In the genomic region with DNA sequence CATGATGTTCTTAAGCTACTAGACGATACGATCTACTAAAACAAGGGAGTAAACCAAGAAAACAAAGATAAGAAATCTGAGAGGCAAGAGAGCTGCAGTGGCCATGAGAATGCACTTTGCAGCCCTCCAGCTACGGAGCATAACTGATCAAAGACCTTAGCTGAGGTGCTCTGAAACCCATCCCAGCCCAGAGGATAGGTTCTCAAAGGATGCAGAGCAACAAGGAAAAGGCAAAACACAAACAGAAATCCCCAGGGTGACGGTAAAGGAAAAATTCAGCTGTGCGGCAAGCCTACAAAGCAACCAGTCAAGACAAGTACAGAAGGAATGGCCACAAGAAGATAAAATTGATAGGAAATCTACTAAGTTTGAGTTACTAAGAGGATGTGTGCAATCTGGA, we compare ENCODE assay signal across 22 cellular contexts. TPM values are rescaled to one million over a fixed set of nuclear protein-coding genes. Genes with fewer than 3 reads are reported as not detected.
"Had no signal": no experiment of that assay in that cellular context is flagged by ENCODE, and none has a peak within 500 bp of the region (broad histone marks: within the 10 kb centered on the region; RNA-seq: fewer than 3 reads in every experiment).

No MANE protein-coding gene starts in this region.

- FAIRE-seq: colon had no signal

- DNase-seq: cerebellar nuclear complex; effector memory CD8-positive, alpha-beta T cell; foreskin fibroblast; immature natural killer cell; left colon; mesendoderm; naive B cell; retina; stimulated activated naive CD8-positive, alpha-beta T cell treated with anti-CD3 and anti-CD28 coated beads, Interleukin-15, Interleukin-2, amounts not matched to agents 100 U/mL and 50 U/mL, for 24 hours; thyroid gland had no signal

- H3K27me3 ChIP-seq: esophagus muscularis mucosa, suprapubic skin, thyroid gland, upper lobe of left lung had no signal

- H2AFZ ChIP-seq: parathyroid adenoma had no signal

- H3K9me3 Mint-ChIP-seq: dendritic cell treated with granulocyte-macrophage colony-stimulating factor and Interleukin-4, amounts not matched to agents 40 ng/mL and 50 ng/mL, for 4 days; effector memory CD8-positive, alpha-beta T cell; immature natural killer cell; naive B cell; nephron had no signal

- ATAC-seq: effector memory CD8-positive, alpha-beta T cell; left colon; sciatic nerve; stimulated activated naive CD8-positive, alpha-beta T cell treated with anti-CD3 and anti-CD28 coated beads, Interleukin-15, Interleukin-2, amounts not matched to agents 100 U/mL and 50 U/mL, for 24 hours had no signal

- H3K36me3 ChIP-seq: esophagus muscularis mucosa, prostate gland, suprapubic skin, thyroid gland, upper lobe of left lung had no signal

- H3K79me2 ChIP-seq: parathyroid adenoma had no signal

- H3K4me3 Mint-ChIP-seq: dendritic cell treated with granulocyte-macrophage colony-stimulating factor and Interleukin-4, amounts not matched to agents 40 ng/mL and 50 ng/mL, for 4 days; effector memory CD8-positive, alpha-beta T cell; immature natural killer cell; naive B cell; nephron had no signal

- H3K4me1 ChIP-seq: parathyroid adenoma, prostate gland had no signal

- H3K36me3 Mint-ChIP-seq: immature natural killer cell, naive B cell had no signal

- H3K27ac ChIP-seq: epithelial cell of prostate, esophagus muscularis mucosa, parathyroid adenoma, prostate gland, suprapubic skin, thyroid gland, upper lobe of left lung had no signal

- H3K4me3 ChIP-seq: esophagus muscularis mucosa, prostate gland, suprapubic skin, thyroid gland, upper lobe of left lung had no signal

- H3K4me1 Mint-ChIP-seq: immature natural killer cell, naive B cell had no signal

- H3K9me3 ChIP-seq: esophagus muscularis mucosa, prostate gland, suprapubic skin, thyroid gland, upper lobe of left lung had no signal

- H3K9ac ChIP-seq: parathyroid adenoma had no signal

- H3K27ac Mint-ChIP-seq: dendritic cell treated with granulocyte-macrophage colony-stimulating factor and Interleukin-4, amounts not matched to agents 40 ng/mL and 50 ng/mL, for 4 days; effector memory CD8-positive, alpha-beta T cell; immature natural killer cell; naive B cell; nephron had no signal

RNA-seq across cellular contexts. Expression of a gene that starts 32.5 kb away (rescaled TPM):
- total RNA-seq: liver, lung microvascular endothelial cell had no signal
- polyA plus RNA-seq: immature natural killer cell had no signal
